ENCODE assay signal across 11 cellular contexts in genomic region chr12:116539905-116540482, GRCh38. TPM values are rescaled to one million over a fixed set of nuclear protein-coding genes. Genes with fewer than 3 reads are reported as not detected.
DNase-seq lines count a peak whose midpoint lies in the region; ATAC-seq, FAIRE-seq and TF ChIP-seq lines count a peak whose summit lies in the region.
"Had no signal": no experiment of that assay in that cellular context is flagged by ENCODE, and none has a peak within 500 bp of the region (broad histone marks: within the 10 kb centered on the region; RNA-seq: fewer than 3 reads in every experiment).

No MANE protein-coding gene starts in this region.

- FAIRE-seq in keratinocyte (lab: Jason Lieb, UNC) = peak; percentile 13

- DNase-seq in NCI-H1417 (lab: John Stamatoyannopoulos, UW) = peak in 2 of 3 experiments; percentile 29 to 43
- DNase-seq in NCI-H1417 treated with DMSO at 0.1 percent for 48 hours (lab: John Stamatoyannopoulos, UW) = no peak
- DNase-seq in amygdala (lab: John Stamatoyannopoulos, UW) = peak in 43 of 56 donors; percentile 10 to 72 (median 36)
- DNase-seq in keratinocyte (ENCODE audit: low read depth, low spot score) = no peak
- no peak for DNase-seq in thoracic aorta (ENCODE audit: low spot score)
- DNase-seq in NOMO-1 treated with dmso at 0.1 percent for 144 hours (lab: John Stamatoyannopoulos, UW; ENCODE audit: unreplicated experiment) = no peak
- DNase-seq: stimulated activated naive CD8-positive, alpha-beta T cell treated with anti-CD3 and anti-CD28 coated beads, Interleukin-15, Interleukin-2, amounts not matched to agents 100 U/mL and 50 U/mL, for 24 hours had no signal

- H3K4me3 ChIP-seq in keratinocyte (ENCODE audit: control insufficient read depth in 2 of 3, extremely low read depth in 1 of 3, insufficient read depth in 2 of 3, low read depth in 1 of 3, low read length in 3 of 3) (peak overlapping the region in 1 of 3 experiments; percentile 5), thoracic aorta (peak overlapping the region; percentile 27)

- no peaks in the 10 kb centered on the region for H3K79me2 ChIP-seq in keratinocyte (ENCODE audit: control insufficient read depth, insufficient read depth, low read length)

- dilution Hi-C loops in keratinocyte (cut with MboI; ENCODE audit: extremely low pct_ligation_motif_present, low sequenced_read_pairs) = no loop called here

- H3K4me2 ChIP-seq in keratinocyte (ENCODE audit: control insufficient read depth, extremely low read depth, insufficient read depth, low read depth, low read length) = peak overlapping the region; percentile 50

- H3K9me3 ChIP-seq in keratinocyte (ENCODE audit: control insufficient read depth, low read depth, low read length) = no peaks in the 10 kb centered on the region
- no peaks in the 10 kb centered on the region for H3K9me3 ChIP-seq in thoracic aorta

- no peaks in the 10 kb centered on the region for H3K9me1 ChIP-seq in keratinocyte (ENCODE audit: control insufficient read depth, extremely low read depth, insufficient read depth, low read length)

- no peaks in the 10 kb centered on the region for H3K27me3 ChIP-seq in keratinocyte (ENCODE audit: control insufficient read depth, extremely low read depth, insufficient read depth, low read length)
- no peaks in the 10 kb centered on the region for H3K27me3 ChIP-seq in thoracic aorta (replicated peaks; ENCODE audit: insufficient read depth)

- TF ChIP-seq CTCF in keratinocyte (optimal IDR thresholded peaks at IDR 0.05 in 1 of 3, IDR thresholded peaks at IDR 0.05 in 1 of 3, conservative IDR thresholded peaks at IDR 0.05 in 1 of 3; ENCODE audit: extremely low read depth in 1 of 3, insufficient read depth in 2 of 3, low read length in 3 of 3) (no peak), thoracic aorta (IDR thresholded peaks at IDR 0.05) (no peak)

- peak overlapping the region; percentile 34 for H3K27ac ChIP-seq in keratinocyte (ENCODE audit: control insufficient read depth, insufficient read depth, low read length)
- no peak overlapping the region for H3K27ac ChIP-seq in thoracic aorta
- H3K27ac ChIP-seq: 22Rv1 had no signal

- H3K4me1 ChIP-seq in keratinocyte (ENCODE audit: control insufficient read depth, extremely low read depth, insufficient read depth, low read length) (peaks cover 28% of the 10 kb centered on the region), thoracic aorta (ENCODE audit: control insufficient read depth in 1 of 2, low read depth in 2 of 2) (peaks cover 8 to 27% of the 10 kb centered on the region in 2 donors)

- H2AFZ ChIP-seq in keratinocyte (ENCODE audit: control insufficient read depth, low read length) = no peak overlapping the region

- no peak for ATAC-seq in thoracic aorta (ENCODE audit: insufficient number of reproducible peaks, low FRiP score, low read depth)
- ATAC-seq in HG03457 (IDR thresholded peaks at IDR 0.05; ENCODE audit: unreplicated experiment) = no peak
- ATAC-seq in HG02885 (IDR thresholded peaks at IDR 0.05; ENCODE audit: poor library complexity, unreplicated experiment) = no peak
- ATAC-seq: stimulated activated naive CD8-positive, alpha-beta T cell treated with anti-CD3 and anti-CD28 coated beads, Interleukin-15, Interleukin-2, amounts not matched to agents 100 U/mL and 50 U/mL, for 24 hours had no signal

- no peaks in the 10 kb centered on the region for H4K20me1 ChIP-seq in keratinocyte (ENCODE audit: control insufficient read depth, extremely low read depth, insufficient read depth, low read length)

- H3K36me3 ChIP-seq in keratinocyte (ENCODE audit: control insufficient read depth in 2 of 2, extremely low read depth in 1 of 2, insufficient read depth in 2 of 2, low read length in 2 of 2) = peaks cover 0 to 3% of the 10 kb centered on the region in 2 experiments
- no peaks in the 10 kb centered on the region for H3K36me3 ChIP-seq in thoracic aorta

- H3K9ac ChIP-seq in keratinocyte (ENCODE audit: control insufficient read depth, extremely low read depth, insufficient read depth, low read length) = peak overlapping the region; percentile 31
- H3K9ac ChIP-seq: KMS-11 had no signal

RNA-seq across cellular contexts. Expression of gene MAP1LC3B2, which starts 19.2 kb away (rescaled TPM):
- 2.7 to 6.0 TPM (median 4.3 TPM) in 3 replicates for polyA plus RNA-seq in keratinocyte
- polyA plus RNA-seq in keratinocyte (2011; ENCODE audit: low read depth) = 45.2 TPM
- polyA plus RNA-seq in keratinocyte (2011; cell fraction: cytosol; rRNA removed) = 4.5 and 5.5 TPM in 2 replicates
- 6.7 and 7.2 TPM in 2 replicates for polyA plus RNA-seq in keratinocyte (2011; cell fraction: nucleus; rRNA removed)
- 4.1 and 20.6 TPM in 2 replicates for polyA plus RNA-seq in keratinocyte (2012; ENCODE audit: low replicate concordance)
- 1.5 to 9.2 TPM (median 3.1 TPM) in 3 replicates for polyA minus RNA-seq in keratinocyte
- not detected for polyA minus RNA-seq in keratinocyte (2011; cell fraction: cytosol; rRNA and poly(A)+ RNA removed)
- polyA minus RNA-seq in keratinocyte (2011; cell fraction: nucleus; rRNA and poly(A)+ RNA removed) = 3.3 TPM in 1 of 2 replicates, not detected in the other
- total RNA-seq in thoracic aorta = 1 to 10 TPM in 1 of 2 donors, not detected in 1; 1.5 TPM

Comparison
In these comparisons a context has a peak if more than half of its experiments do, and no peak if none do; other contexts are left out.
1. DNase-seq: peak in NCI-H1417 (2 of 3) and amygdala (43 of 56); none in NCI-H1417 treated with DMSO at 0.1 percent for 48 hours (single experiment), keratinocyte (single experiment), thoracic aorta (single experiment) and NOMO-1 treated with dmso at 0.1 percent for 144 hours (single experiment).